9 cellular contexts compared by ENCODE assay signal in genomic region chr6:52049252-52050050, GRCh38. TPM values are rescaled to one million over a fixed set of nuclear protein-coding genes. Genes with fewer than 3 reads are reported as not detected.
DNase-seq lines count a peak whose midpoint lies in the region; ATAC-seq and TF ChIP-seq lines count a peak whose summit lies in the region.
"Had no signal": no experiment of that assay in that cellular context is flagged by ENCODE, and none has a peak within 500 bp of the region (broad histone marks: within the 10 kb centered on the region; RNA-seq: fewer than 3 reads in every experiment).

No MANE protein-coding gene starts in this region.

- intact Hi-C loops in right lobe of liver (cut with DNase I) = no loop called here

- no peaks in the 10 kb centered on the region for H3K36me3 Mint-ChIP-seq in brain

- no peaks in the 10 kb centered on the region for H3K9me3 ChIP-seq in HAP-1
- H3K9me3 ChIP-seq in right lobe of liver = no peaks in the 10 kb centered on the region
- H3K9me3 ChIP-seq: BLaER1 treated with 17β-estradiol and CSF1 and Interleukin-3, amounts not matched to agents 10 nM and 100 nM had no signal

- no peak overlapping the region for H3K27ac ChIP-seq in right lobe of liver
- H3K27ac ChIP-seq: BLaER1 treated with 17β-estradiol and CSF1 and Interleukin-3, amounts not matched to agents 10 nM and 100 nM had no signal

- TF ChIP-seq CTCF in brain (conservative IDR thresholded peaks at IDR 0.05) (peak; percentile 62 to 80), right lobe of liver (IDR thresholded peaks at IDR 0.05) (peak; percentile 61 to 76 (median 70))

- H3K9me3 Mint-ChIP-seq in brain = no peaks in the 10 kb centered on the region

- no peak overlapping the region for H3K4me3 Mint-ChIP-seq in brain

- H3K4me1 ChIP-seq in HAP-1 (no peaks in the 10 kb centered on the region), right lobe of liver (no peaks in the 10 kb centered on the region)

- H3K27me3 Mint-ChIP-seq in brain = peaks cover 11% of the 10 kb centered on the region

- peaks cover 6% of the 10 kb centered on the region; the same call in 1 of the 2 replicates for H3K27me3 ChIP-seq in HAP-1 (ENCODE audit: low read depth)
- H3K27me3 ChIP-seq in right lobe of liver = no peaks in the 10 kb centered on the region
- H3K27me3 ChIP-seq: BLaER1 treated with 17β-estradiol and CSF1 and Interleukin-3, amounts not matched to agents 10 nM and 100 nM had no signal

- peak; percentile 54 to 77 (median 73) for ATAC-seq in right lobe of liver
- ATAC-seq in HG03108 (IDR thresholded peaks at IDR 0.05; ENCODE audit: unreplicated experiment) = no peak

- TF ChIP-seq POLR2A in right lobe of liver (IDR thresholded peaks at IDR 0.05) = no peak

- in situ Hi-C loops in HAP-1 (cut with MboI; ENCODE audit: low sequenced_read_pairs) = no loop called here

- H3K4me3 ChIP-seq in HAP-1 = no peak overlapping the region
- no peak overlapping the region for H3K4me3 ChIP-seq in right lobe of liver
- H3K4me3 ChIP-seq: BLaER1 treated with 17β-estradiol and CSF1 and Interleukin-3, amounts not matched to agents 10 nM and 100 nM had no signal

- peaks cover 19% of the 10 kb centered on the region for H3K4me1 Mint-ChIP-seq in brain

- 32% methylated on average over 3 of the region's 3 CpGs for WGBS in right lobe of liver (ENCODE audit: insufficient coverage, low coverage, low lambda C conversion rate, missing lambda C conversion rate)

- no peaks in the 10 kb centered on the region for H3K36me3 ChIP-seq in HAP-1 (replicated peaks)
- H3K36me3 ChIP-seq in right lobe of liver = peaks cover 0 to 5% (median 0%) of the 10 kb centered on the region in 4 donors
- H3K36me3 ChIP-seq: BLaER1 treated with 17β-estradiol and CSF1 and Interleukin-3, amounts not matched to agents 10 nM and 100 nM had no signal

- peak; percentile 17 for DNase-seq in NCI-H1694 treated with DMSO at 0.1 percent for 48 hours (lab: John Stamatoyannopoulos, UW)
- DNase-seq in NCI-H1694 (lab: John Stamatoyannopoulos, UW) = no peak
- peak; percentile 34 to 62 for DNase-seq in HAP-1 (ENCODE audit: low spot score in 2 of 2)
- DNase-seq in NCI-H2227 treated with DMSO at 0.1 percent for 48 hours (lab: John Stamatoyannopoulos, UW) = peak; percentile 36
- no peak for DNase-seq in right lobe of liver
- DNase-seq in GDM1 (lab: John Stamatoyannopoulos, UW) = no peak

- H3K27ac Mint-ChIP-seq in brain = peak overlapping the region in 1 of 5 experiments; percentile 72

RNA-seq across cellular contexts. Expression of gene PKHD1, which starts 38.0 kb away (rescaled TPM):
- not detected for polyA plus RNA-seq in brain (ENCODE audit: insufficient read depth, low read depth, low replicate concordance)
- total RNA-seq in right lobe of liver = 1 to 10 TPM; 1.2 to 3.0 (median 2.3) TPM

Comparison
In these comparisons a context has a peak if more than half of its experiments do, and no peak if none do; other contexts are left out.
1. DNase-seq: peak in NCI-H1694 treated with DMSO at 0.1 percent for 48 hours (single experiment), HAP-1 (2 of 2) and NCI-H2227 treated with DMSO at 0.1 percent for 48 hours (single experiment); none in NCI-H1694 (single experiment), right lobe of liver (0 of 3) and GDM1 (single experiment).